9 cellular contexts compared by ENCODE assay signal in genomic region chr2:134669731-134670669, GRCh38. TPM values are rescaled to one million over a fixed set of nuclear protein-coding genes. Genes with fewer than 3 reads are reported as not detected.
A peak's percentile ranks its signal among the peaks of the same experiment; 100 is the strongest.
DNase-seq lines count a peak whose midpoint lies in the region; ATAC-seq and TF ChIP-seq lines count a peak whose summit lies in the region.
"Had no signal": no experiment of that assay in that cellular context is flagged by ENCODE, and none has a peak within 500 bp of the region (broad histone marks: within the 10 kb centered on the region; RNA-seq: fewer than 3 reads in every experiment).

No MANE protein-coding gene starts in this region.

- H3K4me3 Mint-ChIP-seq in activated naive CD4-positive, alpha-beta T cell treated with anti-CD3 and anti-CD28 coated beads, Interleukin-2, amount 10 ng/mL, durations not matched to agents 7 days and 5 days = peak overlapping the region; percentile 13
- peak overlapping the region in 6 of 8 donors; percentile 9 to 84 (median 61) for H3K4me3 Mint-ChIP-seq in naive B cell

- TF ChIP-seq CTCF in ascending aorta (IDR thresholded peaks at IDR 0.05) = no peak

- H2BK15ac ChIP-seq in neuronal stem cell (ENCODE audit: low read length) = no peak overlapping the region

- H3K4me2 ChIP-seq in neuronal stem cell (ENCODE audit: insufficient read depth, low read length, poor library complexity, severe bottlenecking) = no peak overlapping the region

- H3K27me3 Mint-ChIP-seq in activated naive CD4-positive, alpha-beta T cell treated with anti-CD3 and anti-CD28 coated beads, Interleukin-2, amount 10 ng/mL, durations not matched to agents 7 days and 5 days = peaks cover 77% of the 10 kb centered on the region
- peaks cover 8 to 30% (median 19%) of the 10 kb centered on the region in 3 donors for H3K27me3 Mint-ChIP-seq in naive B cell

- ATAC-seq in naive B cell (ENCODE audit: low read depth in 2 of 2) = peak in 1 of 2 donors; percentile 53
- no peak for ATAC-seq in HG03432 (IDR thresholded peaks at IDR 0.05; ENCODE audit: unreplicated experiment)
- no peak for ATAC-seq in GM21717 (IDR thresholded peaks at IDR 0.05; ENCODE audit: unreplicated experiment)

- peaks cover 79% of the 10 kb centered on the region for H3K4me1 Mint-ChIP-seq in activated naive CD4-positive, alpha-beta T cell treated with anti-CD3 and anti-CD28 coated beads, Interleukin-2, amount 10 ng/mL, durations not matched to agents 7 days and 5 days
- H3K4me1 Mint-ChIP-seq in naive B cell = peaks cover 28 to 37% (median 31%) of the 10 kb centered on the region in 3 donors

- no peak overlapping the region for H4K91ac ChIP-seq in neuronal stem cell (ENCODE audit: low read depth, low read length, poor library complexity)

- H3K9me3 Mint-ChIP-seq in activated naive CD4-positive, alpha-beta T cell treated with anti-CD3 and anti-CD28 coated beads, Interleukin-2, amount 10 ng/mL, durations not matched to agents 7 days and 5 days = no peaks in the 10 kb centered on the region
- peaks cover 0 to 2% (median 0%) of the 10 kb centered on the region in 7 donors for H3K9me3 Mint-ChIP-seq in naive B cell

- no peaks in the 10 kb centered on the region for H3K79me1 ChIP-seq in neuronal stem cell (ENCODE audit: low read depth, low read length)

- no peak overlapping the region for H4K8ac ChIP-seq in neuronal stem cell (ENCODE audit: low read depth, low read length)

- CTCF ChIA-PET in activated naive CD4-positive, alpha-beta T cell treated with anti-CD3 and anti-CD28 coated beads, Interleukin-2, amount 10 ng/mL, durations not matched to agents 7 days and 5 days (lab: Charles Lee) = interaction anchor here (1.1 to 2.1 kb wide), 4 partner anchors 10 to 13 kb away, joined by 3 to 8 read pairs (median 4); no protein-coding TSS in a partner anchor

- H3K14ac ChIP-seq in neuronal stem cell (ENCODE audit: low read length) = no peak overlapping the region

- peak overlapping the region; percentile 30 for H3K27ac Mint-ChIP-seq in activated naive CD4-positive, alpha-beta T cell treated with anti-CD3 and anti-CD28 coated beads, Interleukin-2, amount 10 ng/mL, durations not matched to agents 7 days and 5 days
- H3K27ac Mint-ChIP-seq in naive B cell = peak overlapping the region in 3 of 6 donors; percentile 4 to 79 (median 70)

- H3K4me3 ChIP-seq in neuronal stem cell (ENCODE audit: low read length in 2 of 2) (no peak overlapping the region), ascending aorta (no peak overlapping the region)

- DNase-seq in CD1c-positive myeloid dendritic cell (ENCODE audit: extremely low spot score) (peak; percentile 33), T follicular helper cell (ENCODE audit: low read depth) (peak; percentile 74), naive B cell (peak; percentile 33), neuronal stem cell (ENCODE audit: low spot score) (no peak), ascending aorta (ENCODE audit: low spot score in 2 of 2) (no peak)
- DNase-seq in activated naive CD4-positive, alpha-beta T cell treated with anti-CD3 and anti-CD28 coated beads, Interleukin-2, amount 10 ng/mL, durations not matched to agents 7 days and 5 days = peak; percentile 79

- no peak overlapping the region for H3K27ac ChIP-seq in neuronal stem cell (replicated peaks; ENCODE audit: low read length)
- no peak overlapping the region for H3K27ac ChIP-seq in ascending aorta
- H3K27ac ChIP-seq: epithelial cell of prostate had no signal

- H2BK120ac ChIP-seq in neuronal stem cell (ENCODE audit: low read depth, low read length) = no peak overlapping the region

- H3K9me3 ChIP-seq in neuronal stem cell (replicated peaks in 1 of 2; ENCODE audit: control insufficient read depth in 2 of 2, insufficient read depth in 1 of 2, low read depth in 1 of 2, low read length in 2 of 2) = no peaks in the 10 kb centered on the region
- H3K9me3 ChIP-seq in ascending aorta = no peaks in the 10 kb centered on the region

- no peak overlapping the region for H2AFZ ChIP-seq in neuronal stem cell (ENCODE audit: low read length)

- H3K9ac ChIP-seq in neuronal stem cell (ENCODE audit: low read depth, low read length, poor library complexity) = no peak overlapping the region

- peaks cover 0 to 11% of the 10 kb centered on the region in 2 donors for H3K4me1 ChIP-seq in neuronal stem cell (ENCODE audit: control insufficient read depth in 2 of 2, insufficient read depth in 1 of 2, low read depth in 1 of 2, low read length in 2 of 2)
- no peaks in the 10 kb centered on the region for H3K4me1 ChIP-seq in ascending aorta

- H3K36me3 ChIP-seq in neuronal stem cell (replicated peaks in 1 of 2; ENCODE audit: control insufficient read depth in 2 of 2, insufficient read depth in 2 of 2, low read length in 2 of 2) (no peaks in the 10 kb centered on the region), ascending aorta (no peaks in the 10 kb centered on the region)

- no peak overlapping the region for H3K4ac ChIP-seq in neuronal stem cell (ENCODE audit: low read length)

- H3K23ac ChIP-seq in neuronal stem cell (ENCODE audit: low read depth, low read length, poor library complexity) = no peak overlapping the region

- no peak overlapping the region for H2BK5ac ChIP-seq in neuronal stem cell (ENCODE audit: low read length)

- no peaks in the 10 kb centered on the region for H3K27me3 ChIP-seq in neuronal stem cell (ENCODE audit: control insufficient read depth in 3 of 3, insufficient read depth in 3 of 3, low read depth in 1 of 3, low read length in 3 of 3)
- no peaks in the 10 kb centered on the region for H3K27me3 ChIP-seq in ascending aorta

- WGBS in neuronal stem cell (ENCODE audit: extremely low coverage in 2 of 2, insufficient read length in 2 of 2, insufficient replicate concordance in 1 of 2), 2 donors = no CpG with 5 or more reads among the region's 12 CpGs

- no peak overlapping the region for H3K18ac ChIP-seq in neuronal stem cell (ENCODE audit: low read length)

- no peak overlapping the region for H2AK5ac ChIP-seq in neuronal stem cell (ENCODE audit: low read depth, low read length)

- peaks cover 2% of the 10 kb centered on the region for H3K36me3 Mint-ChIP-seq in activated naive CD4-positive, alpha-beta T cell treated with anti-CD3 and anti-CD28 coated beads, Interleukin-2, amount 10 ng/mL, durations not matched to agents 7 days and 5 days
- no peaks in the 10 kb centered on the region for H3K36me3 Mint-ChIP-seq in naive B cell

- intact Hi-C loops in ascending aorta (cut with DNase I) = no loop called here

- no peak overlapping the region for H2BK12ac ChIP-seq in neuronal stem cell (ENCODE audit: low read length)

RNA-seq across cellular contexts. Expression of gene TMEM163, which starts 48.8 kb away (rescaled TPM):
- 1 to 10 TPM in 1 of 6 donors, under 1 TPM in 5; 0.33 to 1.0 (median 0.47) TPM for polyA plus RNA-seq in naive B cell (ENCODE audit: low read depth in 6 of 6)
- 8.5 TPM for polyA plus RNA-seq in neuronal stem cell (2013, experiment 1 of 2)
- 8.8 TPM for polyA plus RNA-seq in neuronal stem cell (2013, experiment 2 of 2)
- total RNA-seq in ascending aorta = not detected

Comparison
In these comparisons a context has a peak if more than half of its experiments do, and no peak if none do; other contexts are left out.
1. DNase-seq: peak in CD1c-positive myeloid dendritic cell (single experiment), T follicular helper cell (single experiment), activated naive CD4-positive, alpha-beta T cell treated with anti-CD3 and anti-CD28 coated beads, Interleukin-2, amount 10 ng/mL, durations not matched to agents 7 days and 5 days (single experiment) and naive B cell (single experiment); none in neuronal stem cell (single experiment) and ascending aorta (0 of 2).